ENCODE assay signal across 8 cellular contexts in the genomic region with DNA sequence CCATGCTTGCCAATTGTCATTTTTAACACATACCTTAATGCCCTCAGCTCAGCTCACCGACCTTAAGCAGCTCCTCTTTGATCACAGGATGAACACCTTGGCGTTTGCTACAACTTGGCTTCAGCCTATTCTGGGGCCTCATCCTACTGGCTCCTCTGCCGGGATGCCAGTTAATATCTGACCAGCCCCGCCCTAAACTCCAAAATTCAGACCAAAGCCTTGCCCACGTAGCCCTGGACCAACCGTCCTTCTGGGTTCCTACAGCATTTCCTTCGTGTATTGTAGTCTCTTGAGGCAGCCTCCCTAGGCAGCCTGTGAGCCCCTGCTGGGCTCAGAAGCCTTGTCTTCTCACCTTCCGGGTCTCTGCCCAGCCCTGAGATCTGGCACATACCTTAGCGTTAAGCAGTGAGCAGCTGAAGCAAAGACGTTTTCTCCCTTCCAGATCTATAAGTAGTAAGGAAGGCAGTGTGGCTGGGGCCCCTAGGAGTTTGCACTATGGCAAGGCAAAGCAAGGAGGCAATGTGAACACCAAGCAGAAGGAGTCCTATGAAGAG. TPM values are rescaled to one million over a fixed set of nuclear protein-coding genes. Genes with fewer than 3 reads are reported as not detected.
DNase-seq lines count a peak whose midpoint lies in the region; ATAC-seq and TF ChIP-seq lines count a peak whose summit lies in the region.

No MANE protein-coding gene starts in this region.

- H3K9ac ChIP-seq in adipocyte (ENCODE audit: low read length) (peak overlapping the region; percentile 85), iPS-15b (ENCODE audit: low read depth, low read length) (peak overlapping the region; percentile 55), skeletal muscle tissue (ENCODE audit: low read depth in 1 of 3, low read length in 3 of 3) (peak overlapping the region in 2 of 3 donors; percentile 32 to 50)

- H3K36me3 ChIP-seq in adipocyte (ENCODE audit: control insufficient read depth, insufficient read depth, low read length, severe bottlenecking) (no peaks in the 10 kb centered on the region), iPS-15b (ENCODE audit: control insufficient read depth, insufficient read depth, low read length) (no peaks in the 10 kb centered on the region), skeletal muscle tissue (ENCODE audit: control insufficient read depth in 3 of 3, insufficient read depth in 3 of 3, low read length in 3 of 3) (no peaks in the 10 kb centered on the region)

- H3K4me3 ChIP-seq in adipocyte (ENCODE audit: low read length) (peak overlapping the region; percentile 86), iPS-15b (ENCODE audit: low read depth, low read length) (peak overlapping the region; percentile 87), skeletal muscle tissue (ENCODE audit: low read length in 3 of 3) (peak overlapping the region; percentile 35 to 69 (median 67))

- H3K27me3 Mint-ChIP-seq in activated CD4-positive, alpha-beta T cell treated with anti-CD3 and anti-CD28 coated beads, Interleukin-2, amount 10 ng/mL, durations not matched to agents 24 days and 14 days = peaks cover 47% of the 10 kb centered on the region

- H3K4me1 ChIP-seq in adipocyte (ENCODE audit: control insufficient read depth, insufficient read depth, low read length) (peaks cover 6% of the 10 kb centered on the region), iPS-15b (ENCODE audit: control insufficient read depth, insufficient read depth, low read length) (peaks cover 16% of the 10 kb centered on the region), skeletal muscle tissue (ENCODE audit: control insufficient read depth in 3 of 3, insufficient read depth in 3 of 3, low read length in 3 of 3) (peaks cover 0 to 9% (median 5%) of the 10 kb centered on the region in 3 donors)

- H3K27ac ChIP-seq in skeletal muscle tissue (ENCODE audit: low read depth, low read length) = no peak overlapping the region

- H3K27ac Mint-ChIP-seq in activated CD4-positive, alpha-beta T cell treated with anti-CD3 and anti-CD28 coated beads, Interleukin-2, amount 10 ng/mL, durations not matched to agents 24 days and 14 days = no peak overlapping the region

- POLR2A ChIA-PET in GM10248 (lab: Yijun Ruan, JAX) = no interaction called here

- intact Hi-C loops in activated CD4-positive, alpha-beta T cell treated with anti-CD3 and anti-CD28 coated beads, Interleukin-2, amount 10 ng/mL, durations not matched to agents 24 days and 14 days (cut with micrococcal nuclease) = no loop called here

- H3K27me3 ChIP-seq in adipocyte (replicated peaks; ENCODE audit: control insufficient read depth, insufficient read depth, low read length) (peaks cover 2% of the 10 kb centered on the region), iPS-15b (ENCODE audit: control insufficient read depth, insufficient read depth, low read length) (peaks cover 4% of the 10 kb centered on the region), skeletal muscle tissue (ENCODE audit: control insufficient read depth in 3 of 3, insufficient read depth in 3 of 3, low read length in 3 of 3) (peaks cover 9 to 37% (median 32%) of the 10 kb centered on the region in 3 donors)

- no peak for DNase-seq in adipocyte (ENCODE audit: low read depth)
- DNase-seq in activated CD4-positive, alpha-beta T cell treated with anti-CD3 and anti-CD28 coated beads, Interleukin-2, amount 10 ng/mL, durations not matched to agents 24 days and 14 days = no peak
- DNase-seq in KBM-7 = no peak
- no peak for DNase-seq in medulla oblongata (ENCODE audit: extremely low spot score)
- DNase-seq in GM10248 (ENCODE audit: extremely low spot score) = no peak

- TF ChIP-seq CTCF in GM10248 (IDR thresholded peaks at IDR 0.05; ENCODE audit: control extremely low read depth, extremely low read depth, low read depth, missing control alignments) = no peak

- peak; percentile 1 for ATAC-seq in GM21723 (IDR thresholded peaks at IDR 0.05; ENCODE audit: unreplicated experiment)

- H3K36me3 Mint-ChIP-seq in activated CD4-positive, alpha-beta T cell treated with anti-CD3 and anti-CD28 coated beads, Interleukin-2, amount 10 ng/mL, durations not matched to agents 24 days and 14 days (ENCODE audit: low read depth) = no peaks in the 10 kb centered on the region

- H3K9me3 ChIP-seq in adipocyte (ENCODE audit: control insufficient read depth, low read length) (no peaks in the 10 kb centered on the region), iPS-15b (ENCODE audit: control insufficient read depth, insufficient read depth, low read length) (no peaks in the 10 kb centered on the region), skeletal muscle tissue (ENCODE audit: control insufficient read depth in 3 of 3, low read length in 3 of 3) (no peaks in the 10 kb centered on the region)

- no peak overlapping the region for H3K4me3 Mint-ChIP-seq in activated CD4-positive, alpha-beta T cell treated with anti-CD3 and anti-CD28 coated beads, Interleukin-2, amount 10 ng/mL, durations not matched to agents 24 days and 14 days

- in situ Hi-C loops in KBM-7 (cut with MboI; ENCODE audit: low pct_unique_long_range_greater_than_20kb, low sequenced_read_pairs) = no loop called here

- CTCF ChIA-PET in GM10248 (lab: Yijun Ruan, JAX) = interaction anchor here (1.2 to 1.5 kb wide), 3 partner anchors 14 to 325 kb away, joined by 3 to 5 read pairs (median 4); no protein-coding TSS in a partner anchor

- peaks cover 7% of the 10 kb centered on the region for H3K4me1 Mint-ChIP-seq in activated CD4-positive, alpha-beta T cell treated with anti-CD3 and anti-CD28 coated beads, Interleukin-2, amount 10 ng/mL, durations not matched to agents 24 days and 14 days

- H3K9me3 Mint-ChIP-seq in activated CD4-positive, alpha-beta T cell treated with anti-CD3 and anti-CD28 coated beads, Interleukin-2, amount 10 ng/mL, durations not matched to agents 24 days and 14 days = no peaks in the 10 kb centered on the region

RNA-seq across cellular contexts. Expression of a gene that starts 0.8 kb away (rescaled TPM):
- total RNA-seq in skeletal muscle tissue = not detected
- not detected in 2 replicates for total RNA-seq in activated CD4-positive, alpha-beta T cell treated with anti-CD3 and anti-CD28 coated beads, Interleukin-2, amount 10 ng/mL, durations not matched to agents 24 days and 14 days
